ENCODE assay signal across 8 cellular contexts in genomic region chr2:137865954-137866540, GRCh38.
DNase-seq lines count a peak whose midpoint lies in the region; ATAC-seq and TF ChIP-seq lines count a peak whose summit lies in the region.

No MANE protein-coding gene starts in this region.

- no peaks in the 10 kb centered on the region for H3K27me3 ChIP-seq in DOHH2 (ENCODE audit: control insufficient read depth, low read length)

- ATAC-seq in GM19463 (IDR thresholded peaks at IDR 0.05; ENCODE audit: unreplicated experiment): peak; percentile 45
- ATAC-seq in HG03025 (IDR thresholded peaks at IDR 0.05; ENCODE audit: low FRiP score, unreplicated experiment): no peak

- no peaks in the 10 kb centered on the region for H3K9me2 ChIP-seq in DOHH2 (replicated peaks; ENCODE audit: control insufficient read depth, low read length)

- H3K4me2 ChIP-seq in DOHH2 (ENCODE audit: low read length): no peak overlapping the region

- no peak overlapping the region for H3K27ac ChIP-seq in DOHH2 (ENCODE audit: low read depth, low read length)

- H3K9me3 ChIP-seq in DOHH2 (ENCODE audit: control insufficient read depth, insufficient read depth, low read length): no peaks in the 10 kb centered on the region

- DNase-seq in HS-27A (ENCODE audit: low read depth): peak; percentile 31
- peak; percentile 81 for DNase-seq in OCI-M1 (lab: John Stamatoyannopoulos, UW)
- DNase-seq in activated naive CD4-positive, alpha-beta T cell treated with Interleukin-2 at 50 U/mL for 16 hours: peak; percentile 44
- DNase-seq in iPS-NIHi11 (ENCODE audit: low spot score): peak; percentile 53
- peak; percentile 23 to 51 for DNase-seq in stimulated activated CD4-positive, alpha-beta T cell treated with anti-CD3 and anti-CD28 coated beads, Interleukin-2, amount 100 ng/mL, for 48 hours

- no peaks in the 10 kb centered on the region for H3K36me3 ChIP-seq in DOHH2 (ENCODE audit: control insufficient read depth, low read length)

- H3K4me1 ChIP-seq in DOHH2 (ENCODE audit: control insufficient read depth, low read length): no peaks in the 10 kb centered on the region

- no peaks in the 10 kb centered on the region for H3F3A ChIP-seq in DOHH2 (ENCODE audit: control insufficient read depth, insufficient read depth)

- H3K4me3 ChIP-seq in DOHH2 (ENCODE audit: low read length): no peak overlapping the region

- H4K20me1 ChIP-seq in DOHH2 (ENCODE audit: control insufficient read depth, insufficient read depth, low read depth, low read length): no peaks in the 10 kb centered on the region

- peak; percentile 57 for TF ChIP-seq CTCF in DOHH2 (IDR thresholded peaks at IDR 0.05; ENCODE audit: low read depth, low read length, poor library complexity, severe bottlenecking)

- no peaks in the 10 kb centered on the region for H3K79me2 ChIP-seq in DOHH2 (ENCODE audit: control insufficient read depth, low read length)

Comparison
In these comparisons a context has a peak if more than half of its experiments do, and no peak if none do; other contexts are left out.
1. DNase-seq: peak in every context shown above with its lines; median percentile 81 in OCI-M1; 53 in iPS-NIHi11; 44 in activated naive CD4-positive, alpha-beta T cell treated with Interleukin-2 at 50 U/mL for 16 hours; 37 in stimulated activated CD4-positive, alpha-beta T cell treated with anti-CD3 and anti-CD28 coated beads, Interleukin-2, amount 100 ng/mL, for 48 hours; 31 in HS-27A.